Comparison of ENCODE assay signal across 8 cellular contexts in genomic region chr20:38337561-38338140, GRCh38. TPM values are rescaled to one million over a fixed set of nuclear protein-coding genes. Genes with fewer than 3 reads are reported as not detected.
A peak's percentile ranks its signal among the peaks of the same experiment; 100 is the strongest.
DNase-seq lines count a peak whose midpoint lies in the region; ATAC-seq and TF ChIP-seq lines count a peak whose summit lies in the region.

No MANE protein-coding gene starts in this region.

- no peaks in the 10 kb centered on the region for H3K36me3 ChIP-seq in heart left ventricle
- H3K36me3 ChIP-seq in sigmoid colon: no peaks in the 10 kb centered on the region

- ATAC-seq in heart left ventricle (no peak), GM19467 (IDR thresholded peaks at IDR 0.05; ENCODE audit: unreplicated experiment) (no peak)

- H3K27me3 ChIP-seq in heart left ventricle (peaks cover 0 to 18% (median 0%) of the 10 kb centered on the region in 9 donors), sigmoid colon (peaks cover 0 to 18% (median 3%) of the 10 kb centered on the region in 3 donors)

- H3K9me3 ChIP-seq in heart left ventricle (peaks cover 0 to 11% (median 7%) of the 10 kb centered on the region in 12 donors), sigmoid colon (peaks cover 4 to 7% (median 6%) of the 10 kb centered on the region in 4 donors)

- H3K4me3 ChIP-seq in heart left ventricle (no peak overlapping the region), sigmoid colon (no peak overlapping the region)

- H3K4me1 ChIP-seq in heart left ventricle (peaks cover 0 to 6% (median 0%) of the 10 kb centered on the region in 12 donors), sigmoid colon (peaks cover 0 to 1% (median 0%) of the 10 kb centered on the region in 4 donors)

- TF ChIP-seq EP300 in sigmoid colon (IDR thresholded peaks at IDR 0.05): no peak

- intact Hi-C loops in heart left ventricle (cut with DNase I) (loop anchor here in 4 of 10 donors (5.0 to 10.0 kb wide), 2 partner anchors 67 to 70 kb away; no protein-coding TSS in a partner anchor), cardiac septum (cut with DNase I) (no loop called here), sigmoid colon (cut with DNase I) (no loop called here)

- 34 to 45% (median 39%) methylated on average over 6 of the region's 6 CpGs for WGBS in heart left ventricle, 4 donors
- WGBS in sigmoid colon, 2 donors: 38 to 50% methylated on average over 6 of the region's 6 CpGs

- TF ChIP-seq CTCF in heart left ventricle (IDR thresholded peaks at IDR 0.05) (peak in 8 of 12 donors; percentile 8 to 39 (median 29)), sigmoid colon (IDR thresholded peaks at IDR 0.05) (no peak)

- H3K27ac ChIP-seq in heart left ventricle: no peak overlapping the region
- no peak overlapping the region for H3K27ac ChIP-seq in sigmoid colon

- TF ChIP-seq POLR2A in heart left ventricle (IDR thresholded peaks at IDR 0.05) (no peak), sigmoid colon (IDR thresholded peaks at IDR 0.05) (no peak)

- no peak for DNase-seq in heart left ventricle
- no peak for DNase-seq in cardiac septum (ENCODE audit: low spot score)
- DNase-seq in RPMI7951 (ENCODE audit: low read depth): peak; percentile 44
- peak; percentile 87 for DNase-seq in globus pallidus (ENCODE audit: low spot score)
- peak in 2 of 3 donors; percentile 7 to 8 for DNase-seq in stimulated activated CD4-positive, alpha-beta T cell treated with anti-CD3 and anti-CD28 coated beads, TNF-alpha, amount 100 ng/mL, for 48 hours (ENCODE audit: low read depth in 3 of 3)
- DNase-seq in central memory CD4-positive, alpha-beta T cell: no peak
- no peak for DNase-seq in sigmoid colon

RNA-seq across cellular contexts. Expression of gene LBP, which starts 8.6 kb away (rescaled TPM):
- 1 to 10 TPM in 1 of 9 donors, under 1 TPM in 4, not detected in 4; 0.15 to 1.2 (median 0.35) TPM for total RNA-seq in heart left ventricle
- polyA plus RNA-seq in heart left ventricle: under 1 TPM in 1 of 2 donors, not detected in 1; 0.58 TPM
- 0.11 TPM for total RNA-seq in cardiac septum
- not detected in 2 replicates for total RNA-seq in RPMI7951 (2014; rRNA removed; shearing (Covaris generic))
- under 1 TPM in 1 of 4 donors, not detected in 3; 0.49 TPM for total RNA-seq in sigmoid colon
- polyA plus RNA-seq in sigmoid colon: 1 to 10 TPM in 1 of 3 donors, not detected in 2; 1.9 TPM

RNA-seq across cellular contexts. Expression of gene BPI, which starts 33.7 kb away (rescaled TPM):
- total RNA-seq in heart left ventricle (1 to 10 TPM in 1 of 9 donors, under 1 TPM in 3, not detected in 5; 0.18 to 2.9 (median 0.32) TPM), cardiac septum (0.40 TPM), sigmoid colon (under 1 TPM in 1 of 4 donors, not detected in 3; 0.99 TPM)
- polyA plus RNA-seq in heart left ventricle (not detected), sigmoid colon (under 1 TPM in 1 of 3 donors, not detected in 2; 0.09 TPM)
- 0.24 and 0.29 TPM in 2 replicates for total RNA-seq in RPMI7951 (2014; rRNA removed; shearing (Covaris generic))

Comparison
In these comparisons a context has a peak if more than half of its experiments do, and no peak if none do; other contexts are left out.
1. DNase-seq: peak in RPMI7951 (single experiment), globus pallidus (single experiment) and stimulated activated CD4-positive, alpha-beta T cell treated with anti-CD3 and anti-CD28 coated beads, TNF-alpha, amount 100 ng/mL, for 48 hours (2 of 3); none in heart left ventricle (0 of 5), cardiac septum (single experiment), central memory CD4-positive, alpha-beta T cell (single experiment) and sigmoid colon (single experiment).
2. CTCF ChIP-seq: peak in heart left ventricle (8 of 12); none in sigmoid colon (0 of 4).